Comparison of ENCODE assay signal across 34 cellular contexts in genomic region chr9:27633754-27634153, GRCh38.
"Had no signal": no experiment of that assay in that cellular context is flagged by ENCODE, and none has a peak within 500 bp of the region (broad histone marks: within the 10 kb centered on the region; RNA-seq: fewer than 3 reads in every experiment).

No MANE protein-coding gene starts in this region.

- H3K27me3 Mint-ChIP-seq: stimulated activated naive CD8-positive, alpha-beta T cell treated with anti-CD3 and anti-CD28 coated beads, Interleukin-15, amount 100 ng/mL, for 72 hours; type B pancreatic cell had no signal

- DNase-seq: activated CD4-positive, alpha-beta memory T cell treated with anti-CD3 and anti-CD28 coated beads for 36 hours; activated CD4-positive, alpha-beta T cell treated with anti-CD3 and anti-CD28 coated beads, Interleukin-2, amount 10 ng/mL, durations not matched to agents 24 days and 14 days; activated CD8-positive, alpha-beta memory T cell treated with anti-CD3 and anti-CD28 coated beads, Interleukin-2, amount 50 U/mL, for 4 hours; activated gamma-delta T cell treated with Interleukin-2 at 50 U/mL for 16 hours; activated T-cell treated with anti-CD3 and anti-CD28 coated beads, Interleukin-2, amount 50 U/mL, for 1 hour; anterior cingulate cortex; dorsolateral prefrontal cortex; effector memory CD4-positive, alpha-beta T cell; gastrocnemius medialis; islet precursor cell; left cardiac atrium; midbrain; naive thymus-derived CD8-positive, alpha-beta T cell; occipital lobe; psoas muscle; sigmoid colon; small intestine; stimulated activated CD4-positive, alpha-beta T cell treated with anti-CD3 and anti-CD28 coated beads, Interleukin-1b, Interleukin-23, amount 100 ng/mL, for 48 hours; stimulated activated CD4-positive, alpha-beta T cell treated with anti-CD3 and anti-CD28 coated beads, Interleukin-4, amount 100 ng/mL, for 4 hours; stimulated activated CD8-positive, alpha-beta memory T cell treated with anti-CD3 and anti-CD28 coated beads, Interleukin-4, amount 100 ng/mL, for 48 hours; stimulated activated naive CD8-positive, alpha-beta T cell treated with anti-CD3 and anti-CD28 coated beads, Interleukin-15, amount 100 ng/mL, for 72 hours; substantia nigra; T-helper 9 cell; WERI-Rb-1 had no signal

- H3K27ac ChIP-seq: dorsolateral prefrontal cortex, gastrocnemius medialis, hepatocyte, parathyroid adenoma, psoas muscle, sigmoid colon, WERI-Rb-1 had no signal

- H3K9me3 ChIP-seq: gastrocnemius medialis, psoas muscle, sigmoid colon had no signal

- H3K4me1 ChIP-seq: gastrocnemius medialis, parathyroid adenoma, psoas muscle, sigmoid colon had no signal

- H3K79me2 ChIP-seq: hepatocyte, parathyroid adenoma had no signal

- H3K4me2 ChIP-seq: hepatocyte had no signal

- H3K9ac ChIP-seq: parathyroid adenoma had no signal

- H3K4me1 Mint-ChIP-seq: activated CD4-positive, alpha-beta T cell treated with anti-CD3 and anti-CD28 coated beads, Interleukin-2, amount 10 ng/mL, durations not matched to agents 24 days and 14 days; memory B cell; neural crest cell; stimulated activated naive CD8-positive, alpha-beta T cell treated with anti-CD3 and anti-CD28 coated beads, Interleukin-15, amount 100 ng/mL, for 72 hours had no signal

- H3K36me3 ChIP-seq: gastrocnemius medialis, sigmoid colon, WERI-Rb-1 had no signal

- H2AFZ ChIP-seq: hepatocyte, parathyroid adenoma had no signal

- H3K4me3 ChIP-seq: dorsolateral prefrontal cortex, gastrocnemius medialis, hepatocyte, psoas muscle, sigmoid colon had no signal

- H3K9me3 Mint-ChIP-seq: activated CD4-positive, alpha-beta memory T cell treated with anti-CD3 and anti-CD28 coated beads for 36 hours; activated CD4-positive, alpha-beta T cell treated with anti-CD3 and anti-CD28 coated beads, Interleukin-2, amount 10 ng/mL, durations not matched to agents 24 days and 14 days; activated naive CD4-positive, alpha-beta T cell treated with anti-CD3 and anti-CD28 coated beads, Interleukin-2, amount 50 U/mL, for 72 hours; activated T-helper 1 cell treated with anti-CD3 and anti-CD28 coated beads, Interleukin-12 subunit alpha, Interleukin-12 subunit beta, Interleukin-2, Interleukin-4 antibody, amounts not matched to agents 30 ng/mL and 10 ng/mL and 1 ng/mL, durations not matched to agents 14 hours and 24 hours and 36 hours; memory B cell; stimulated activated memory B cell treated with anti-CD40 and anti-IgM and Interleukin-4, amounts not matched to agents 10 μg/mL and 1 μg/mL and 100 μg/mL, for 72 hours; stimulated activated naive CD8-positive, alpha-beta T cell treated with anti-CD3 and anti-CD28 coated beads, Interleukin-15, amount 100 ng/mL, for 72 hours; T-helper 1 cell treated with Interleukin-12 subunit alpha and Interleukin-12 subunit beta and Interleukin-4 antibody, amounts not matched to agents 30 μg/mL and 1 μg/mL, for 36 hours had no signal

- H3K27me3 ChIP-seq: gastrocnemius medialis, hepatocyte, sigmoid colon had no signal

- H3K36me3 Mint-ChIP-seq: activated CD4-positive, alpha-beta memory T cell treated with anti-CD3 and anti-CD28 coated beads for 36 hours; activated naive CD4-positive, alpha-beta T cell treated with anti-CD3 and anti-CD28 coated beads, Interleukin-2, amount 50 U/mL, for 72 hours; memory B cell; naive thymus-derived CD8-positive, alpha-beta T cell; stimulated activated memory B cell treated with anti-CD40 and anti-IgM and Interleukin-4, amounts not matched to agents 10 μg/mL and 1 μg/mL and 100 μg/mL, for 72 hours; type B pancreatic cell had no signal

- ATAC-seq: activated CD4-positive, CD25-positive, alpha-beta regulatory T cell treated with anti-CD3 and anti-CD28 coated beads, Interleukin-2, amount 50 U/mL, for 24 hours; activated naive CD4-positive, alpha-beta T cell treated with anti-CD3 and anti-CD28 coated beads, Interleukin-2, amount 50 U/mL, for 72 hours; gastrocnemius medialis; left cardiac atrium; naive thymus-derived CD8-positive, alpha-beta T cell; psoas muscle; stimulated activated memory B cell treated with anti-CD40 and anti-IgM and Interleukin-4, amounts not matched to agents 10 μg/mL and 1 μg/mL and 100 μg/mL, for 72 hours; stimulated activated naive CD8-positive, alpha-beta T cell treated with anti-CD3 and anti-CD28 coated beads, Interleukin-15, amount 100 ng/mL, for 72 hours had no signal

- H3K27ac Mint-ChIP-seq: activated CD4-positive, alpha-beta memory T cell treated with anti-CD3 and anti-CD28 coated beads for 36 hours; activated CD4-positive, alpha-beta T cell treated with anti-CD3 and anti-CD28 coated beads, Interleukin-2, amount 10 ng/mL, durations not matched to agents 24 days and 14 days; activated naive CD4-positive, alpha-beta T cell treated with anti-CD3 and anti-CD28 coated beads, Interleukin-2, amount 50 U/mL, for 72 hours; activated T-helper 1 cell treated with anti-CD3 and anti-CD28 coated beads, Interleukin-12 subunit alpha, Interleukin-12 subunit beta, Interleukin-2, Interleukin-4 antibody, amounts not matched to agents 30 ng/mL and 10 ng/mL and 1 ng/mL, durations not matched to agents 14 hours and 24 hours and 36 hours; memory B cell; naive thymus-derived CD8-positive, alpha-beta T cell; stimulated activated memory B cell treated with anti-CD40 and anti-IgM and Interleukin-4, amounts not matched to agents 10 μg/mL and 1 μg/mL and 100 μg/mL, for 72 hours; stimulated activated naive CD8-positive, alpha-beta T cell treated with anti-CD3 and anti-CD28 coated beads, Interleukin-15, amount 100 ng/mL, for 72 hours; T-helper 1 cell treated with Interleukin-12 subunit alpha and Interleukin-12 subunit beta and Interleukin-4 antibody, amounts not matched to agents 30 μg/mL and 1 μg/mL, for 36 hours; type B pancreatic cell had no signal

- H3K4me3 Mint-ChIP-seq: activated CD4-positive, alpha-beta memory T cell treated with anti-CD3 and anti-CD28 coated beads for 36 hours; activated CD4-positive, alpha-beta T cell treated with anti-CD3 and anti-CD28 coated beads, Interleukin-2, amount 10 ng/mL, durations not matched to agents 24 days and 14 days; activated T-helper 1 cell treated with anti-CD3 and anti-CD28 coated beads, Interleukin-12 subunit alpha, Interleukin-12 subunit beta, Interleukin-2, Interleukin-4 antibody, amounts not matched to agents 30 ng/mL and 10 ng/mL and 1 ng/mL, durations not matched to agents 14 hours and 24 hours and 36 hours; memory B cell; naive thymus-derived CD8-positive, alpha-beta T cell; neural crest cell; stimulated activated memory B cell treated with anti-CD40 and anti-IgM and Interleukin-4, amounts not matched to agents 10 μg/mL and 1 μg/mL and 100 μg/mL, for 72 hours; stimulated activated naive CD8-positive, alpha-beta T cell treated with anti-CD3 and anti-CD28 coated beads, Interleukin-15, amount 100 ng/mL, for 72 hours; T-helper 1 cell treated with Interleukin-12 subunit alpha and Interleukin-12 subunit beta and Interleukin-4 antibody, amounts not matched to agents 30 μg/mL and 1 μg/mL, for 36 hours; type B pancreatic cell had no signal
